ENCODE assay signal across 10 cellular contexts in the genomic region with DNA sequence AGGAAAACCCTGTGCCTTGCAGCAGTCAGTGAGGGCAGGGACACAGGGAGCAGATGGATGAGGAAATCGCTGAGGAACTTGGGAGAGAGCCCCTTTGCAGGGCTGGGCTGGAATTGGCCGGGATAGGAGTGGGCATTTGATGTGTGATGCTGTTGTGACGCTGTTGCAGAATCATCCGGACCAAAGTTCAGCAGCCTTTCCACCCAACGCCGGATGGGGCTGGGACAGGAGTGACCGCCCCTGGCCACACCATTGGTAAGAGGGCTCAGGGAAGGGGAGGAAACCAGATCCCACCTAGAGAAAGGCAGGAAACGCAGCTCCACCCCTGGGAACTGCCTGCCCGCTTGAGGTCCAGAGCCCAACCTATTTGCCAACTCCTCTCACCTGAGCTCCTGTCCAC. TPM values are rescaled to one million over a fixed set of nuclear protein-coding genes. Genes with fewer than 3 reads are reported as not detected.
"Had no signal": no experiment of that assay in that cellular context is flagged by ENCODE, and none has a peak within 500 bp of the region (broad histone marks: within the 10 kb centered on the region; RNA-seq: fewer than 3 reads in every experiment).

No MANE protein-coding gene starts in this region.

- ATAC-seq: GM23338, K562 had no signal

- H3K27ac Mint-ChIP-seq: GM23338 had no signal

- H2AFZ ChIP-seq: GM23338 had no signal

- H3K4me2 ChIP-seq: GM23338 had no signal

- DNase-seq: H9, HCEC 1CT, IMR-90, KG1 had no signal

- FAIRE-seq: H1, H54, HTR-8/SVneo, K562 had no signal

- H3K4me3 Mint-ChIP-seq: GM23338, H9 had no signal

- H3K4me3 ChIP-seq: GM23338, K562 had no signal

RNA-seq across cellular contexts. Expression of gene PAX2, which starts 33.9 kb away (rescaled TPM):
- total RNA-seq: GM23338, H1, H9, HT-29, IMR-90, K562 had no signal
- polyA plus RNA-seq: GM23338, IMR-90, K562 had no signal
